Comparison of ENCODE assay signal across 8 cellular contexts in the genomic region with DNA sequence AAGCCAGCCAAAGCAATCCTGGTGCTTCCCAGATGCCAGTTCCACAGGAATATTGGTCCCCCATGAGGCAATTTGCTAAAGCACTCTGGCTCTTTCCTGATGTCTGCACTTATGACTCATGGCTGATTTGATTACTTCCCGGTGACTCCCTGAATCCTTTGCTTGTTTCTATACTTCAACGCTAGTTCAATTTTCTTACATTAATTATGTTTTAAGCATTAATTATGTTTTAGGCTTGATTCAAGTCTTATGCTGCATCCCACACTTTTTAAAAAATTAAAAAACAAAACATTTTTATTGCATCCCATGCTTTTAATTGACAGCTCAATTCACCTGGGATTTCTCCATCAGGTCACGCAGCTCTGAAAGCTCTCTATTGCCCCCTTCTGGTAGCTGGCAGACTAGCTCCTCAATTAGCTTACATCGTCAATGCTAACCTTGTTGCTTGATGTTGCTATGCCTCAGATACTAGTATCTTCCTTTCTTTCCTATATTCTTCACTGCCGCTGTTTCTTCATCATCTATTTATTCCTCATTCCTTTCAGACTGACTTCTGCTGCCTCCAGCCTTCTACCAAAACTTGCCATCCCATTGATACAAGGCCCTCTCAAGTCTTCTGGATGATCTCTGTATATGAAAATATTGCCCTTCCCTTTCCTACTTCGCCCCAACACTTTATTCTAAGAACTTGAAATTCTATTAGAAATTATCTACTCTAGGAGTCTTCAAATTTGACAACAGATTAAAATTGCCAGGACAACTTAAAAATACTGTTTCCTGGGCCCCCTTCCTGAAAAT. TPM values are rescaled to one million over a fixed set of nuclear protein-coding genes. Genes with fewer than 3 reads are reported as not detected.
DNase-seq lines count a peak whose midpoint lies in the region; ATAC-seq, FAIRE-seq and TF ChIP-seq lines count a peak whose summit lies in the region.

No MANE protein-coding gene starts in this region.

- H3K4me3 ChIP-seq in A549: no peak overlapping the region

- H3K4me2 ChIP-seq in A549: peak overlapping the region; percentile 33; the same call in 2 of the 3 replicates

- H3K27me3 Mint-ChIP-seq in memory B cell: peaks cover 2% of the 10 kb centered on the region

- no peak overlapping the region for H3K4me3 Mint-ChIP-seq in memory B cell

- TF ChIP-seq CTCF in A549 (IDR thresholded peaks at IDR 0.05) (peak; percentile 85), GM13977 (IDR thresholded peaks at IDR 0.05; ENCODE audit: extremely low read depth, insufficient read depth, missing control alignments) (peak; percentile 89)

- no peaks in the 10 kb centered on the region for H3K9me3 ChIP-seq in A549

- no peak overlapping the region for H3K27ac ChIP-seq in A549

- H3K27ac Mint-ChIP-seq in memory B cell: no peak overlapping the region

- peak; percentile 76 for FAIRE-seq in A549 (lab: Jason Lieb, UNC)

- in situ Hi-C loops in GM13977 (cut with MboI; ENCODE audit: low pct_unique_long_range_greater_than_20kb, low sequenced_read_pairs, unreplicated experiment): loop anchor here (10.0 kb wide), 1 partner anchor 177 kb away; no protein-coding TSS in a partner anchor

- H3K4me1 ChIP-seq in A549: no peaks in the 10 kb centered on the region

- no peaks in the 10 kb centered on the region for H3K4me1 Mint-ChIP-seq in memory B cell

- ATAC-seq in A549 (peak; percentile 91 to 94), HG03159 (IDR thresholded peaks at IDR 0.05; ENCODE audit: unreplicated experiment) (peak; percentile 59), memory B cell (ENCODE audit: low read depth) (peak; percentile 76)

- H3K36me3 Mint-ChIP-seq in memory B cell: no peaks in the 10 kb centered on the region

- TF ChIP-seq RAD21 in A549 (conservative IDR thresholded peaks at IDR 0.05 in 1 of 2, IDR thresholded peaks at IDR 0.05 in 1 of 2): peak; percentile 81 to 88

- POLR2A ChIA-PET in A549 (lab: Yijun Ruan, JAX): interaction anchor here (0.5 to 0.9 kb wide), 2 partner anchors 52 to 183 kb away, joined by 3 to 5 read pairs; no protein-coding TSS in a partner anchor

- WGBS in A549 (ENCODE audit: missing lambda C conversion rate): 15% methylated on average over 6 of the region's 6 CpGs

- TF ChIP-seq POLR2A in A549 (IDR thresholded peaks at IDR 0.05; ENCODE audit: low read length): no peak

- DNase-seq in A549 (ENCODE audit: low read depth in 1 of 2, low spot score in 1 of 2) (peak; percentile 64 to 78), GM13977 (ENCODE audit: low spot score) (peak; percentile 76), NCI-H345 (lab: John Stamatoyannopoulos, UW) (peak; percentile 82), memory B cell (ENCODE audit: low spot score in 2 of 2) (peak; percentile 53 to 75)
- DNase-seq in activated CD4-positive, alpha-beta T cell treated with anti-CD3 and anti-CD28 coated beads, Interleukin-2, amount 50 U/mL, for 24 hours (ENCODE audit: low read depth in 1 of 2, low spot score in 1 of 2): peak; percentile 18 to 60
- DNase-seq in effector CD4-positive, alpha-beta T cell: peak; percentile 58
- peak; percentile 21 to 35 for DNase-seq in stimulated activated CD8-positive, alpha-beta memory T cell treated with anti-CD3 and anti-CD28 coated beads, Interleukin-4, amount 100 ng/mL, for 4 hours (ENCODE audit: low read depth in 2 of 2, low spot score in 1 of 2)

- CTCF ChIA-PET in A549 (lab: Yijun Ruan, JAX): interaction anchor here (0.6 to 7.0 kb wide), 22 partner anchors 9 to 1139 kb away, joined by 3 to 57 read pairs (median 4); a partner anchor contains a TSS

- no peak for TF ChIP-seq EP300 in A549 (IDR thresholded peaks at IDR 0.05)

- no peaks in the 10 kb centered on the region for H3K9me3 Mint-ChIP-seq in memory B cell

TF ChIP-seq in A549, 52 proteins besides CTCF, POLR2A, EP300 and RAD21:
- TF ChIP-seq FOSL2 (IDR thresholded peaks at IDR 0.05) (no peak; the same call in 1 of the 2 replicates), FOSL2 (CRISPR knock-in tag; IDR thresholded peaks at IDR 0.05) (peak; percentile 51; the same call in 1 of the 2 replicates), SMC3 (IDR thresholded peaks at IDR 0.05) (peak; percentile 78), KDM5A (IDR thresholded peaks at IDR 0.05) (no peak)

RNA-seq across cellular contexts. Expression of a gene that starts 32.0 kb away (rescaled TPM):
- polyA plus RNA-seq in A549 (2011; rRNA removed): not detected in 2 replicates
- polyA plus RNA-seq in A549 (2012; cell fraction: cytosol; rRNA removed): not detected in 2 replicates
- not detected in 2 replicates for polyA plus RNA-seq in A549 (2012; cell fraction: nucleus; rRNA removed)
- polyA plus RNA-seq in A549 (2017; fragmentation: RNase III; extraction: RNeasy Plus Mini Kit Qiagen cat#74134 plus additional on column Dnase treatment): not detected in 3 replicates
- not detected in 2 replicates for polyA minus RNA-seq in A549 (2011; rRNA and poly(A)+ RNA removed)

RNA-seq across cellular contexts. Expression of a gene that starts 45.9 kb away (rescaled TPM):
- polyA plus RNA-seq in A549 (2011; rRNA removed): 5.7 and 7.0 TPM in 2 replicates
- 2.2 and 2.5 TPM in 2 replicates for polyA plus RNA-seq in A549 (2012; cell fraction: cytosol; rRNA removed)
- polyA plus RNA-seq in A549 (2012; cell fraction: nucleus; rRNA removed): 1.6 and 3.0 TPM in 2 replicates
- 5.6 to 5.8 TPM (median 5.8 TPM) in 3 replicates for polyA plus RNA-seq in A549 (2017; fragmentation: RNase III; extraction: RNeasy Plus Mini Kit Qiagen cat#74134 plus additional on column Dnase treatment)
- polyA minus RNA-seq in A549 (2011; rRNA and poly(A)+ RNA removed): 26.2 and 35.3 TPM in 2 replicates

Comparison
In these comparisons a context has a peak if more than half of its experiments do, and no peak if none do; other contexts are left out.
1. DNase-seq: peak in every context shown above with its lines; median percentile 82 in NCI-H345; 76 in GM13977; 71 in A549; 64 in memory B cell; 58 in effector CD4-positive, alpha-beta T cell; 39 in activated CD4-positive, alpha-beta T cell treated with anti-CD3 and anti-CD28 coated beads, Interleukin-2, amount 50 U/mL, for 24 hours; 28 in stimulated activated CD8-positive, alpha-beta memory T cell treated with anti-CD3 and anti-CD28 coated beads, Interleukin-4, amount 100 ng/mL, for 4 hours.